ENCODE assay signal across 9 cellular contexts in genomic region chr3:111610189-111610588, GRCh38. TPM values are rescaled to one million over a fixed set of nuclear protein-coding genes. Genes with fewer than 3 reads are reported as not detected.
A peak's percentile ranks its signal among the peaks of the same experiment; 100 is the strongest.
DNase-seq lines count a peak whose midpoint lies in the region; ATAC-seq and TF ChIP-seq lines count a peak whose summit lies in the region.
"Had no signal": no experiment of that assay in that cellular context is flagged by ENCODE, and none has a peak within 500 bp of the region (broad histone marks: within the 10 kb centered on the region; RNA-seq: fewer than 3 reads in every experiment).

No MANE protein-coding gene starts in this region.

- peak overlapping the region; percentile 95 for H3K27ac ChIP-seq in mammary epithelial cell (ENCODE audit: insufficient read depth, low read depth, low read length)
- H3K27ac ChIP-seq: VCaP had no signal

- H3K4me1 ChIP-seq in mammary epithelial cell (ENCODE audit: insufficient read depth, low read length) = peaks cover 24% of the 10 kb centered on the region

- no peaks in the 10 kb centered on the region for H3K9me3 ChIP-seq in mammary epithelial cell (replicated peaks; ENCODE audit: insufficient read depth, low read length)

- peak overlapping the region; percentile 75 for H3K4me2 ChIP-seq in mammary epithelial cell (ENCODE audit: insufficient read depth, low read depth, low read length)

- TF ChIP-seq CTCF in mammary epithelial cell (conservative IDR thresholded peaks at IDR 0.05 in 1 of 2, IDR thresholded peaks at IDR 0.05 in 1 of 2; ENCODE audit: extremely low read depth in 1 of 2, insufficient read depth in 1 of 2, low read depth in 1 of 2, low read length in 2 of 2) = no peak
- no peak for TF ChIP-seq CTCF in osteocyte (IDR thresholded peaks at IDR 0.05)

- ATAC-seq in GM18498 (IDR thresholded peaks at IDR 0.05; ENCODE audit: unreplicated experiment) (peak; percentile 91), GM21381 (IDR thresholded peaks at IDR 0.05; ENCODE audit: unreplicated experiment) (peak; percentile 83), HG03469 (IDR thresholded peaks at IDR 0.05; ENCODE audit: unreplicated experiment) (peak; percentile 86)

- H4K20me1 ChIP-seq in mammary epithelial cell (ENCODE audit: insufficient read depth, low read length) = no peaks in the 10 kb centered on the region

- BruUV-seq in mammary epithelial cell (replicated peaks; lab: Mats Ljungman, UMichigan) = TSS peak; percentile 84

- H3K36me3 ChIP-seq in mammary epithelial cell (ENCODE audit: insufficient read depth, low read length) = no peaks in the 10 kb centered on the region
- no peaks in the 10 kb centered on the region for H3K36me3 ChIP-seq in H7 (replicated peaks; ENCODE audit: control insufficient read depth, insufficient read depth, low read length)

- H3K9me3 Mint-ChIP-seq in osteocyte (ENCODE audit: unreplicated experiment) = no peaks in the 10 kb centered on the region

- H3K9ac ChIP-seq in mammary epithelial cell (ENCODE audit: insufficient read depth, low read length) = peak overlapping the region; percentile 52

- 1% methylated on average over 5 of the region's 5 CpGs for WGBS in mammary epithelial cell (ENCODE audit: low coverage, missing lambda C conversion rate)

- H3K27me3 ChIP-seq in mammary epithelial cell (ENCODE audit: insufficient read depth, low read length) (no peaks in the 10 kb centered on the region), H7 (ENCODE audit: control insufficient read depth, insufficient read depth, low read length) (no peaks in the 10 kb centered on the region)

- H3K27me3 Mint-ChIP-seq in osteocyte (ENCODE audit: unreplicated experiment) = no peaks in the 10 kb centered on the region

- in situ Hi-C loops in mammary epithelial cell (cut with MboI; ENCODE audit: low sequenced_read_pairs in 2 of 2) = no loop called here

- peak overlapping the region; percentile 24 for H2AFZ ChIP-seq in mammary epithelial cell (ENCODE audit: low read depth, low read length)

- no peaks in the 10 kb centered on the region for H3K79me2 ChIP-seq in mammary epithelial cell (ENCODE audit: insufficient read depth, low read length)

- H3K4me3 ChIP-seq in mammary epithelial cell (replicated peaks in 1 of 3; ENCODE audit: insufficient read depth in 1 of 3, low read depth in 2 of 3, low read length in 3 of 3) = peak overlapping the region; percentile 6 to 21 (median 10)
- no peak overlapping the region for H3K4me3 ChIP-seq in H7 (ENCODE audit: insufficient read depth, low read depth, low read length)

- no peak overlapping the region for H3K4me3 Mint-ChIP-seq in osteocyte (ENCODE audit: unreplicated experiment)

- DNase-seq in mammary epithelial cell = peak; percentile 81
- no peak for DNase-seq in NCI-H1930 (lab: John Stamatoyannopoulos, UW)
- no peak for DNase-seq in hippocampal formation (lab: John Stamatoyannopoulos, UW)
- DNase-seq in osteocyte (ENCODE audit: extremely low spot score, unreplicated experiment) = no peak
- no peak for DNase-seq in H7

- dilution Hi-C loops in mammary epithelial cell (cut with HindIII; ENCODE audit: low sequenced_read_pairs) = no loop called here

- no peaks in the 10 kb centered on the region for H3K36me3 Mint-ChIP-seq in osteocyte (ENCODE audit: unreplicated experiment)

- CTCF ChIA-PET in mammary epithelial cell (lab: Charles Lee; ENCODE audit: low non-redundant PET) = interaction anchor here (0.7 to 1.5 kb wide), 2 partner anchors 32 to 250 kb away, joined by 3 to 19 read pairs; no protein-coding TSS in a partner anchor

- intact Hi-C loops in mammary epithelial cell (cut with micrococcal nuclease) = loop anchor here (1.0 to 2.0 kb wide), 4 partner anchors 16 to 81 kb away; no protein-coding TSS in a partner anchor

- H3K4me1 Mint-ChIP-seq in osteocyte (ENCODE audit: unreplicated experiment) = peaks cover under 1% of the 10 kb centered on the region

- no peak overlapping the region for H3K27ac Mint-ChIP-seq in osteocyte (ENCODE audit: unreplicated experiment)

RNA-seq across cellular contexts. Expression of gene ZBED2, which starts 15.0 kb away (rescaled TPM):
- total RNA-seq in mammary epithelial cell (10 to 100 TPM in 1 of 2 donors, 1 to 10 TPM in 1; 3.2 to 85.7 TPM), osteocyte (not detected in 2 replicates)
- polyA plus RNA-seq in mammary epithelial cell = 42.6 TPM
- polyA minus RNA-seq in mammary epithelial cell = 44.8 TPM
- not detected in 2 replicates for total RNA-seq in H7 (2014; rRNA removed; shearing (Covaris generic))
